Comparison of ENCODE assay signal across 8 cellular contexts in genomic region chr1:180155202-180155682, GRCh38. TPM values are rescaled to one million over a fixed set of nuclear protein-coding genes. Genes with fewer than 3 reads are reported as not detected.
A peak's percentile ranks its signal among the peaks of the same experiment; 100 is the strongest.
DNase-seq lines count a peak whose midpoint lies in the region; ATAC-seq and TF ChIP-seq lines count a peak whose summit lies in the region.

No MANE protein-coding gene starts in this region.

- H3K4me1 ChIP-seq in HUES6 (ENCODE audit: control insufficient read depth, insufficient read depth, low read length) (peaks cover 19% of the 10 kb centered on the region), foreskin keratinocyte (peaks cover 22% of the 10 kb centered on the region)

- no peak overlapping the region; the same call in 1 of the 2 replicates for H3K27ac ChIP-seq in HUES6 (ENCODE audit: low read depth, low read length)
- no peak overlapping the region for H3K27ac ChIP-seq in foreskin keratinocyte

- H3K36me3 ChIP-seq in HUES6 (ENCODE audit: control insufficient read depth, insufficient read depth, low read length) = no peaks in the 10 kb centered on the region

- H3K9me3 ChIP-seq in HUES6 (ENCODE audit: control insufficient read depth, insufficient read depth, low read depth, low read length) = no peaks in the 10 kb centered on the region

- peaks cover 24% of the 10 kb centered on the region for H3K4me1 Mint-ChIP-seq in activated CD8-positive, alpha-beta memory T cell treated with anti-CD3 and anti-CD28 coated beads, Interleukin-2, amount 10 ng/mL, durations not matched to agents 7 days and 5 days
- H3K4me1 Mint-ChIP-seq in osteocyte (ENCODE audit: unreplicated experiment) = peaks cover 53% of the 10 kb centered on the region

- DNase-seq in EL (peak; percentile 33), foreskin keratinocyte (no peak), osteocyte (ENCODE audit: extremely low spot score, unreplicated experiment) (peak; percentile 78), NOMO-1 treated with dmso at 0.1 percent for 144 hours (lab: John Stamatoyannopoulos, UW; ENCODE audit: unreplicated experiment) (no peak), MV-4-11 (lab: John Stamatoyannopoulos, UW) (no peak), 8988T (no peak)
- peak; percentile 54 for DNase-seq in activated CD8-positive, alpha-beta memory T cell treated with anti-CD3 and anti-CD28 coated beads, Interleukin-2, amount 10 ng/mL, durations not matched to agents 7 days and 5 days

- H3K36me3 Mint-ChIP-seq in activated CD8-positive, alpha-beta memory T cell treated with anti-CD3 and anti-CD28 coated beads, Interleukin-2, amount 10 ng/mL, durations not matched to agents 7 days and 5 days = no peaks in the 10 kb centered on the region
- H3K36me3 Mint-ChIP-seq in osteocyte (ENCODE audit: unreplicated experiment) = no peaks in the 10 kb centered on the region

- ATAC-seq in activated CD8-positive, alpha-beta memory T cell treated with anti-CD3 and anti-CD28 coated beads, Interleukin-2, amount 10 ng/mL, durations not matched to agents 7 days and 5 days = peak; percentile 25
- ATAC-seq in foreskin keratinocyte = peak; percentile 4

- H3K9me3 Mint-ChIP-seq in activated CD8-positive, alpha-beta memory T cell treated with anti-CD3 and anti-CD28 coated beads, Interleukin-2, amount 10 ng/mL, durations not matched to agents 7 days and 5 days (ENCODE audit: low read depth) = no peaks in the 10 kb centered on the region
- no peaks in the 10 kb centered on the region for H3K9me3 Mint-ChIP-seq in osteocyte (ENCODE audit: unreplicated experiment)

- H3K27me3 Mint-ChIP-seq in activated CD8-positive, alpha-beta memory T cell treated with anti-CD3 and anti-CD28 coated beads, Interleukin-2, amount 10 ng/mL, durations not matched to agents 7 days and 5 days = no peaks in the 10 kb centered on the region
- H3K27me3 Mint-ChIP-seq in osteocyte (ENCODE audit: unreplicated experiment) = no peaks in the 10 kb centered on the region

- H3K27ac Mint-ChIP-seq in activated CD8-positive, alpha-beta memory T cell treated with anti-CD3 and anti-CD28 coated beads, Interleukin-2, amount 10 ng/mL, durations not matched to agents 7 days and 5 days = peak overlapping the region; percentile 83
- H3K27ac Mint-ChIP-seq in osteocyte (ENCODE audit: unreplicated experiment) = peak overlapping the region; percentile 81

- peak overlapping the region; percentile 84 for H3K9ac ChIP-seq in HUES6 (ENCODE audit: low read length)

- H3K4me3 Mint-ChIP-seq in activated CD8-positive, alpha-beta memory T cell treated with anti-CD3 and anti-CD28 coated beads, Interleukin-2, amount 10 ng/mL, durations not matched to agents 7 days and 5 days = peak overlapping the region; percentile 90
- H3K4me3 Mint-ChIP-seq in osteocyte (ENCODE audit: unreplicated experiment) = peak overlapping the region; percentile 92

- peak overlapping the region; percentile 99 for H3K4me3 ChIP-seq in HUES6 (ENCODE audit: low read depth, low read length)

- TF ChIP-seq CTCF in foreskin keratinocyte (conservative IDR thresholded peaks at IDR 0.05) = no peak
- TF ChIP-seq CTCF in osteocyte (IDR thresholded peaks at IDR 0.05) = no peak

- peaks cover 29% of the 10 kb centered on the region for H3K27me3 ChIP-seq in HUES6 (ENCODE audit: control insufficient read depth, insufficient read depth, low read length)
- no peaks in the 10 kb centered on the region for H3K27me3 ChIP-seq in foreskin keratinocyte

- CTCF ChIA-PET in activated CD8-positive, alpha-beta memory T cell treated with anti-CD3 and anti-CD28 coated beads, Interleukin-2, amount 10 ng/mL, durations not matched to agents 7 days and 5 days (lab: Charles Lee) = interaction anchor here (0.6 to 1.4 kb wide), 3 partner anchors 13 to 24 kb away, joined by 3 to 6 read pairs (median 3); no protein-coding TSS in a partner anchor

RNA-seq across cellular contexts. Expression of gene QSOX1, which starts 0.6 kb away (rescaled TPM):
- 10 to 100 TPM; 25.4 to 35.5 TPM for total RNA-seq in activated CD8-positive, alpha-beta memory T cell treated with anti-CD3 and anti-CD28 coated beads, Interleukin-2, amount 10 ng/mL, durations not matched to agents 7 days and 5 days
- total RNA-seq in foreskin keratinocyte (92.7 and 93.7 TPM in 2 replicates), osteocyte (152 and 162 TPM in 2 replicates)
- polyA plus RNA-seq in foreskin keratinocyte = 103 and 107 TPM in 2 replicates

Comparison
In these comparisons a context has a peak if more than half of its experiments do, and no peak if none do; other contexts are left out.
1. DNase-seq: peak in EL (single experiment), activated CD8-positive, alpha-beta memory T cell treated with anti-CD3 and anti-CD28 coated beads, Interleukin-2, amount 10 ng/mL, durations not matched to agents 7 days and 5 days (single experiment) and osteocyte (single experiment); none in foreskin keratinocyte (0 of 2), NOMO-1 treated with dmso at 0.1 percent for 144 hours (single experiment), MV-4-11 (single experiment) and 8988T (single experiment).